Comparison of ENCODE assay signal across 14 cellular contexts in the genomic region with DNA sequence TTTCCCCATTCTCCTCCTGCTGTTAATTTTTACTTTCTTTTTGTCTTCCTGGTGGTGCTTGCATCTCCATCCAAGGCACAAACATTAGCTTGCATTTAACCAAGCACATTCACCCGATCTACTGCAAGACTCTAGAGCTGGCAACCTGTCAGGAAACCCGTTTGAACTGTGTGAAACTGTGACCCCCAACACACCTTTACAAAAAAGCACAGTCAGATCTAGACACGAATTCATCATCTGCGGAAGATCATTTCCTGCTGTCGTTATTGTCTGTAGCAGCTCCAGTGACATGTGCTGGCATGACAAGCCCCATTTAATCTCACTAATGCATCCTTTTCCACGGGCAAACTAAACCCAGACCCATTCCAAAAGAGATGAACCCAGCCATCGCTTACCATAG.
DNase-seq lines count a peak whose midpoint lies in the region; ATAC-seq and TF ChIP-seq lines count a peak whose summit lies in the region.
"Had no signal": no experiment of that assay in that cellular context is flagged by ENCODE, and none has a peak within 500 bp of the region (broad histone marks: within the 10 kb centered on the region; RNA-seq: fewer than 3 reads in every experiment).

No MANE protein-coding gene starts in this region.

- no peaks in the 10 kb centered on the region for H3K36me3 ChIP-seq in CD4-positive, CD25-positive, alpha-beta regulatory T cell (ENCODE audit: control insufficient read depth, insufficient read depth, low read length)

- POLR2A ChIA-PET in activated CD4-positive, alpha-beta T cell treated with anti-CD3 and anti-CD28 coated beads, Interleukin-2, amount 10 ng/mL, durations not matched to agents 7 days and 5 days (lab: Charles Lee), result no interaction called here

- no peaks in the 10 kb centered on the region for H3K9me3 ChIP-seq in CD4-positive, CD25-positive, alpha-beta regulatory T cell (ENCODE audit: control insufficient read depth in 2 of 2, low read length in 2 of 2)

- no peak for DNase-seq in activated CD4-positive, alpha-beta T cell treated with anti-CD3 and anti-CD28 coated beads, Interleukin-2, amount 10 ng/mL, durations not matched to agents 7 days and 5 days
- no peak for DNase-seq in activated CD4-positive, alpha-beta T cell treated with anti-CD3 and anti-CD28 coated beads for 48 hours
- peak in 1 of 3 donors; percentile 54 for DNase-seq in CD4-positive, CD25-positive, alpha-beta regulatory T cell
- DNase-seq in GM12865 (ENCODE audit: low read depth), result peak; percentile 74
- no peak for DNase-seq in activated T-helper 1 cell treated with anti-CD3 and anti-CD28 coated beads, Interleukin-12 subunit alpha, Interleukin-12 subunit beta, Interleukin-2, Interleukin-4 antibody, amounts not matched to agents 30 ng/mL and 10 ng/mL and 1 ng/mL, durations not matched to agents 14 hours and 24 hours and 36 hours (ENCODE audit: low spot score)
- DNase-seq in NCI-H82 (lab: John Stamatoyannopoulos, UW), result no peak
- DNase-seq in NCI-H1105 (lab: John Stamatoyannopoulos, UW), result no peak
- DNase-seq: AML-193, DMS79 treated with DMSO at 0.1 percent for 48 hours, KBM-7, NCI-H748 treated with DMSO at 0.1 percent for 48 hours, SHP77 had no signal

- H3K27me3 Mint-ChIP-seq in activated CD4-positive, alpha-beta T cell treated with anti-CD3 and anti-CD28 coated beads, Interleukin-2, amount 10 ng/mL, durations not matched to agents 7 days and 5 days, result no peaks in the 10 kb centered on the region
- peaks cover 4% of the 10 kb centered on the region for H3K27me3 Mint-ChIP-seq in CD4-positive, CD25-positive, alpha-beta regulatory T cell
- peaks cover 2% of the 10 kb centered on the region for H3K27me3 Mint-ChIP-seq in activated T-helper 1 cell treated with anti-CD3 and anti-CD28 coated beads, Interleukin-12 subunit alpha, Interleukin-12 subunit beta, Interleukin-2, Interleukin-4 antibody, amounts not matched to agents 30 ng/mL and 10 ng/mL and 1 ng/mL, durations not matched to agents 14 hours and 24 hours and 36 hours (ENCODE audit: insufficient read depth)

- CTCF ChIA-PET in activated CD4-positive, alpha-beta T cell treated with anti-CD3 and anti-CD28 coated beads, Interleukin-2, amount 10 ng/mL, durations not matched to agents 7 days and 5 days (lab: Charles Lee), result no interaction called here

- peak overlapping the region; percentile 51 for H3K27ac Mint-ChIP-seq in activated CD4-positive, alpha-beta T cell treated with anti-CD3 and anti-CD28 coated beads, Interleukin-2, amount 10 ng/mL, durations not matched to agents 7 days and 5 days
- H3K27ac Mint-ChIP-seq in CD4-positive, CD25-positive, alpha-beta regulatory T cell, result no peak overlapping the region
- no peak overlapping the region for H3K27ac Mint-ChIP-seq in activated T-helper 1 cell treated with anti-CD3 and anti-CD28 coated beads, Interleukin-12 subunit alpha, Interleukin-12 subunit beta, Interleukin-2, Interleukin-4 antibody, amounts not matched to agents 30 ng/mL and 10 ng/mL and 1 ng/mL, durations not matched to agents 14 hours and 24 hours and 36 hours
- H3K27ac Mint-ChIP-seq: GM23338 had no signal

- peak in 1 of 2 donors; percentile 56 for ATAC-seq in CD4-positive, CD25-positive, alpha-beta regulatory T cell (ENCODE audit: low read depth in 2 of 2)
- ATAC-seq in GM21447 (IDR thresholded peaks at IDR 0.05; ENCODE audit: unreplicated experiment), result no peak
- ATAC-seq: GM23338 had no signal

- no peaks in the 10 kb centered on the region for H3K4me1 ChIP-seq in CD4-positive, CD25-positive, alpha-beta regulatory T cell (ENCODE audit: control insufficient read depth, insufficient read depth, low read length, poor library complexity, severe bottlenecking)

- no peaks in the 10 kb centered on the region for H3K36me3 Mint-ChIP-seq in activated CD4-positive, alpha-beta T cell treated with anti-CD3 and anti-CD28 coated beads, Interleukin-2, amount 10 ng/mL, durations not matched to agents 7 days and 5 days (ENCODE audit: low read depth)
- H3K36me3 Mint-ChIP-seq in CD4-positive, CD25-positive, alpha-beta regulatory T cell, result peaks cover 7% of the 10 kb centered on the region
- H3K36me3 Mint-ChIP-seq in activated T-helper 1 cell treated with anti-CD3 and anti-CD28 coated beads, Interleukin-12 subunit alpha, Interleukin-12 subunit beta, Interleukin-2, Interleukin-4 antibody, amounts not matched to agents 30 ng/mL and 10 ng/mL and 1 ng/mL, durations not matched to agents 14 hours and 24 hours and 36 hours (ENCODE audit: low read depth), result peaks cover 5% of the 10 kb centered on the region

- intact Hi-C loops in activated T-helper 1 cell treated with anti-CD3 and anti-CD28 coated beads, Interleukin-12 subunit alpha, Interleukin-12 subunit beta, Interleukin-2, Interleukin-4 antibody, amounts not matched to agents 30 ng/mL and 10 ng/mL and 1 ng/mL, durations not matched to agents 14 hours and 24 hours and 36 hours (cut with micrococcal nuclease), result no loop called here

- H3K27me3 ChIP-seq in CD4-positive, CD25-positive, alpha-beta regulatory T cell (ENCODE audit: control insufficient read depth, insufficient read depth, low read length), result no peaks in the 10 kb centered on the region

- H3K4me3 Mint-ChIP-seq in activated CD4-positive, alpha-beta T cell treated with anti-CD3 and anti-CD28 coated beads, Interleukin-2, amount 10 ng/mL, durations not matched to agents 7 days and 5 days, result peak overlapping the region; percentile 12
- peak overlapping the region; percentile 3 to 79 (median 34) for H3K4me3 Mint-ChIP-seq in CD4-positive, CD25-positive, alpha-beta regulatory T cell
- peak overlapping the region; percentile 48 for H3K4me3 Mint-ChIP-seq in activated T-helper 1 cell treated with anti-CD3 and anti-CD28 coated beads, Interleukin-12 subunit alpha, Interleukin-12 subunit beta, Interleukin-2, Interleukin-4 antibody, amounts not matched to agents 30 ng/mL and 10 ng/mL and 1 ng/mL, durations not matched to agents 14 hours and 24 hours and 36 hours
- H3K4me3 Mint-ChIP-seq: GM23338 had no signal

- H3K4me1 Mint-ChIP-seq in activated CD4-positive, alpha-beta T cell treated with anti-CD3 and anti-CD28 coated beads, Interleukin-2, amount 10 ng/mL, durations not matched to agents 7 days and 5 days, result peaks cover 13% of the 10 kb centered on the region
- peaks cover 4 to 10% (median 5%) of the 10 kb centered on the region in 4 donors for H3K4me1 Mint-ChIP-seq in CD4-positive, CD25-positive, alpha-beta regulatory T cell
- H3K4me1 Mint-ChIP-seq in activated T-helper 1 cell treated with anti-CD3 and anti-CD28 coated beads, Interleukin-12 subunit alpha, Interleukin-12 subunit beta, Interleukin-2, Interleukin-4 antibody, amounts not matched to agents 30 ng/mL and 10 ng/mL and 1 ng/mL, durations not matched to agents 14 hours and 24 hours and 36 hours (ENCODE audit: low read depth), result peaks cover 7% of the 10 kb centered on the region
- H3K4me1 Mint-ChIP-seq: GM23338 had no signal

- H3K4me3 ChIP-seq in CD4-positive, CD25-positive, alpha-beta regulatory T cell (ENCODE audit: low read depth, low read length), result peak overlapping the region; percentile 73
- no peak overlapping the region for H3K4me3 ChIP-seq in GM12865 (ENCODE audit: low read depth, low read length)
- H3K4me3 ChIP-seq: GM23338 had no signal

- no peak overlapping the region for H3K27ac ChIP-seq in CD4-positive, CD25-positive, alpha-beta regulatory T cell (ENCODE audit: insufficient read depth, low read length, poor library complexity, severe bottlenecking)

- no peak for TF ChIP-seq CTCF in GM12865 (IDR thresholded peaks at IDR 0.05; ENCODE audit: insufficient read depth, low read depth, low read length, missing control alignments)

- peaks cover 12% of the 10 kb centered on the region for H3K9me3 Mint-ChIP-seq in activated CD4-positive, alpha-beta T cell treated with anti-CD3 and anti-CD28 coated beads, Interleukin-2, amount 10 ng/mL, durations not matched to agents 7 days and 5 days
- peaks cover 0 to 5% (median 4%) of the 10 kb centered on the region in 7 donors for H3K9me3 Mint-ChIP-seq in CD4-positive, CD25-positive, alpha-beta regulatory T cell
- peaks cover 19% of the 10 kb centered on the region for H3K9me3 Mint-ChIP-seq in activated T-helper 1 cell treated with anti-CD3 and anti-CD28 coated beads, Interleukin-12 subunit alpha, Interleukin-12 subunit beta, Interleukin-2, Interleukin-4 antibody, amounts not matched to agents 30 ng/mL and 10 ng/mL and 1 ng/mL, durations not matched to agents 14 hours and 24 hours and 36 hours
